8 cellular contexts compared by ENCODE assay signal in the genomic region with DNA sequence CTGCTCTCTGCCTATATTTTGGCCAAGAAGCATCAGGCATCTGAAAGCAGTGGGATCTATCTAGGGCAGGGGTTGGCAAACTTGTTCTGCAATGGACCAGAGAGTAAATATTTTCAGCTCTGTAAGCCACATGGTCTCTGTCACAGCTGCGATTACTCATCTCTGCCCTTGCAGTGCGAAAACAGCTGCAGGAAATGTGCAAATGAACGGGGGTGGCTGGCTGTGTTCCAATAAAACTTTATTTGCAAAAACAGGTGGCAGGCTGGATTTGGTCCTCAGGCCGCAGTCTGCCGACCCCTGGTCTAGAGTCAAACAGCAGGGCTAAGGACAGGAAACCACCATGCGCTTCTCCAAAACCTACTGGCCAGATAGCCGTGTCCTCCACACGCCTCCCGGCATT. TPM values are rescaled to one million over a fixed set of nuclear protein-coding genes. Genes with fewer than 3 reads are reported as not detected.
DNase-seq lines count a peak whose midpoint lies in the region; ATAC-seq and TF ChIP-seq lines count a peak whose summit lies in the region.

No MANE protein-coding gene starts in this region.

- H3K4me3 ChIP-seq in BLaER1 treated with 17β-estradiol and CSF1 and Interleukin-3, amounts not matched to agents 10 nM and 100 nM: no peak overlapping the region
- no peak overlapping the region for H3K4me3 ChIP-seq in colonic mucosa

- peaks cover 0 to 6% (median 0%) of the 10 kb centered on the region in 11 experiments; a peak in 2 of 22 replicates for H4K20me1 ChIP-seq in BLaER1 treated with 17β-estradiol and CSF1 and Interleukin-3, amounts not matched to agents 10 nM and 100 nM

- DNase-seq in colonic mucosa (peak; percentile 53), pons (ENCODE audit: low spot score) (peak; percentile 59), NCI-H524 treated with DMSO at 0.1 percent for 48 hours (lab: John Stamatoyannopoulos, UW) (no peak), NCI-H446 treated with DMSO at 0.1 percent for 48 hours (lab: John Stamatoyannopoulos, UW) (no peak), NCI-H526 (lab: John Stamatoyannopoulos, UW) (no peak)

- ATAC-seq in GM19455 (IDR thresholded peaks at IDR 0.05; ENCODE audit: unreplicated experiment) (peak; percentile 61), HG03460 (IDR thresholded peaks at IDR 0.05; ENCODE audit: unreplicated experiment) (peak; percentile 87)

- peak overlapping the region in 10 of 11 experiments; percentile 38 to 92 (median 70); a peak in 18 of 22 replicates for H3K27ac ChIP-seq in BLaER1 treated with 17β-estradiol and CSF1 and Interleukin-3, amounts not matched to agents 10 nM and 100 nM
- H3K27ac ChIP-seq in colonic mucosa: peak overlapping the region; percentile 13

- no peak for TF ChIP-seq CTCF in colonic mucosa (IDR thresholded peaks at IDR 0.05)

- H3K36me3 ChIP-seq in BLaER1 treated with 17β-estradiol and CSF1 and Interleukin-3, amounts not matched to agents 10 nM and 100 nM: peaks cover 0 to 21% (median 0%) of the 10 kb centered on the region in 11 experiments; a peak in 6 of 22 replicates
- no peaks in the 10 kb centered on the region for H3K36me3 ChIP-seq in colonic mucosa

- peak overlapping the region in 8 of 11 experiments; percentile 9 to 83 (median 64); a peak in 13 of 22 replicates for H3K9ac ChIP-seq in BLaER1 treated with 17β-estradiol and CSF1 and Interleukin-3, amounts not matched to agents 10 nM and 100 nM
- H3K9ac ChIP-seq in colonic mucosa (ENCODE audit: low read depth in 2 of 2, low read length in 2 of 2): no peak overlapping the region

- peaks cover 0 to 33% (median 0%) of the 10 kb centered on the region in 11 experiments; a peak in 5 of 22 replicates for H3K27me3 ChIP-seq in BLaER1 treated with 17β-estradiol and CSF1 and Interleukin-3, amounts not matched to agents 10 nM and 100 nM
- no peaks in the 10 kb centered on the region for H3K27me3 ChIP-seq in colonic mucosa

- H3K4me2 ChIP-seq in BLaER1 treated with 17β-estradiol and CSF1 and Interleukin-3, amounts not matched to agents 10 nM and 100 nM: peak overlapping the region; percentile 65 to 99 (median 93)

- intact Hi-C loops in colonic mucosa (cut with DNase I): no loop called here

- H3K4me1 ChIP-seq in BLaER1 treated with 17β-estradiol and CSF1 and Interleukin-3, amounts not matched to agents 10 nM and 100 nM: peaks cover 56 to 99% (median 98%) of the 10 kb centered on the region in 10 experiments
- no peaks in the 10 kb centered on the region for H3K4me1 ChIP-seq in colonic mucosa

- no peaks in the 10 kb centered on the region for H3K9me3 ChIP-seq in BLaER1 treated with 17β-estradiol and CSF1 and Interleukin-3, amounts not matched to agents 10 nM and 100 nM (replicated peaks in 1 of 11)
- H3K9me3 ChIP-seq in colonic mucosa: no peaks in the 10 kb centered on the region

RNA-seq across cellular contexts. Expression of a gene that starts 48.6 kb away (rescaled TPM):
- total RNA-seq in colonic mucosa: 10 to 100 TPM; 19.9 to 26.1 TPM

RNA-seq across cellular contexts. Expression of a gene that starts 48.6 kb away (rescaled TPM):
- 10 to 100 TPM; 10.3 to 15.6 TPM for total RNA-seq in colonic mucosa

Comparison
In these comparisons a context has a peak if more than half of its experiments do, and no peak if none do; other contexts are left out.
1. H3K9ac ChIP-seq: peak in BLaER1 treated with 17β-estradiol and CSF1 and Interleukin-3, amounts not matched to agents 10 nM and 100 nM (8 of 11); none in colonic mucosa (0 of 2).
2. DNase-seq: peak in colonic mucosa (single experiment) and pons (single experiment); none in NCI-H524 treated with DMSO at 0.1 percent for 48 hours (single experiment), NCI-H446 treated with DMSO at 0.1 percent for 48 hours (single experiment) and NCI-H526 (0 of 2).